Comparison of ENCODE assay signal across 15 cellular contexts in the genomic region with DNA sequence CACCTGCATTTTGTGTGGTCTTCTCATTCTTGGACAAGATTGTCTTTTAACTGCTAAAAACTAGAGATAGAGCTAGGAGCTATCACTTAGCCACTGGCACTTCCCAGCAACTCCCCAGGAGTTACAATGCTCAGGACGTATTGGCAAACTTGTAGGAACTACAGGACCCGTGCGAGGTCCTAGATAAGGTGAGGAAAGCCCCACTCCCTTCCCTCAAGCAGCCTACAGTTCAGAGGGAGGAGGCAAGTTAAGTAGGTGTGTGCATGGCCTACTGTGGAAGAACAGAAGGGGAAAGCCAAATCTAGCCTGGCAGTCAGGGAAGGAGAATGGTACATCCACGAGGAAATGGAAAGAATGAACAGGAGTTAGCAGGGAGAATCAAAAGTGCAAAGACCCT.
DNase-seq lines count a peak whose midpoint lies in the region; ATAC-seq, FAIRE-seq and TF ChIP-seq lines count a peak whose summit lies in the region.
"Had no signal": no experiment of that assay in that cellular context is flagged by ENCODE, and none has a peak within 500 bp of the region (broad histone marks: within the 10 kb centered on the region; RNA-seq: fewer than 3 reads in every experiment).

No MANE protein-coding gene starts in this region.

- intact Hi-C loops in kidney (cut with DNase I): no loop called here

- peaks cover 0 to 3% of the 10 kb centered on the region in 2 donors for H3K4me1 ChIP-seq in kidney (ENCODE audit: control insufficient read depth in 1 of 2, insufficient read depth in 1 of 2, low read depth in 1 of 2, low read length in 2 of 2)
- H3K4me1 ChIP-seq in suprapubic skin: peaks cover 28% of the 10 kb centered on the region
- H3K4me1 ChIP-seq: uterus had no signal

- H3K4me3 Mint-ChIP-seq in activated naive CD8-positive, alpha-beta T cell treated with anti-CD3 and anti-CD28 coated beads, Interleukin-2, amount 10 ng/mL, durations not matched to agents 7 days and 5 days: peak overlapping the region; percentile 65
- H3K4me3 Mint-ChIP-seq in activated naive CD8-positive, alpha-beta T cell treated with anti-CD3 and anti-CD28 coated beads for 36 hours: no peak overlapping the region

- TF ChIP-seq EP300 in suprapubic skin (IDR thresholded peaks at IDR 0.05): no peak

- TF ChIP-seq POLR2A in suprapubic skin (IDR thresholded peaks at IDR 0.05): no peak

- H3K36me3 ChIP-seq in kidney (ENCODE audit: control insufficient read depth in 1 of 2, insufficient read depth in 2 of 2, low read length in 2 of 2) (no peaks in the 10 kb centered on the region), suprapubic skin (no peaks in the 10 kb centered on the region)
- H3K36me3 ChIP-seq: cardiac muscle cell, uterus had no signal

- peaks cover 10% of the 10 kb centered on the region for H3K4me1 Mint-ChIP-seq in activated naive CD8-positive, alpha-beta T cell treated with anti-CD3 and anti-CD28 coated beads, Interleukin-2, amount 10 ng/mL, durations not matched to agents 7 days and 5 days
- peaks cover 12% of the 10 kb centered on the region for H3K4me1 Mint-ChIP-seq in activated naive CD8-positive, alpha-beta T cell treated with anti-CD3 and anti-CD28 coated beads for 36 hours

- H3K27ac ChIP-seq in RWPE1 (peak overlapping the region; percentile 71), kidney (ENCODE audit: low read depth in 2 of 2, low read length in 2 of 2) (peak overlapping the region in 1 of 2 donors; percentile 13), suprapubic skin (peak overlapping the region; percentile 68)
- H3K27ac ChIP-seq: cardiac muscle cell had no signal

- no peak overlapping the region for H3K9ac ChIP-seq in kidney (ENCODE audit: low read length in 2 of 2)

- no peaks in the 10 kb centered on the region for H3K36me3 Mint-ChIP-seq in activated naive CD8-positive, alpha-beta T cell treated with anti-CD3 and anti-CD28 coated beads, Interleukin-2, amount 10 ng/mL, durations not matched to agents 7 days and 5 days
- no peaks in the 10 kb centered on the region for H3K36me3 Mint-ChIP-seq in activated naive CD8-positive, alpha-beta T cell treated with anti-CD3 and anti-CD28 coated beads for 36 hours

- no peak for TF ChIP-seq CTCF in RWPE1 (conservative IDR thresholded peaks at IDR 0.05; ENCODE audit: low read depth)
- TF ChIP-seq CTCF in kidney (IDR thresholded peaks at IDR 0.05; ENCODE audit: borderline replicate concordance, extremely low read depth, insufficient read depth): no peak
- no peak for TF ChIP-seq CTCF in suprapubic skin (IDR thresholded peaks at IDR 0.05)

- H3K27ac Mint-ChIP-seq in activated naive CD8-positive, alpha-beta T cell treated with anti-CD3 and anti-CD28 coated beads, Interleukin-2, amount 10 ng/mL, durations not matched to agents 7 days and 5 days: no peak overlapping the region
- H3K27ac Mint-ChIP-seq in activated naive CD8-positive, alpha-beta T cell treated with anti-CD3 and anti-CD28 coated beads for 36 hours: no peak overlapping the region

- H3K9me3 ChIP-seq in kidney (ENCODE audit: control insufficient read depth in 1 of 2, low read length in 2 of 2) (no peaks in the 10 kb centered on the region), suprapubic skin (no peaks in the 10 kb centered on the region)
- H3K9me3 ChIP-seq: mucosa of descending colon, uterus had no signal

- no peaks in the 10 kb centered on the region for H3K27me3 ChIP-seq in suprapubic skin
- H3K27me3 ChIP-seq: cardiac muscle cell, uterus had no signal

- CTCF ChIA-PET in RWPE1 (lab: Yijun Ruan, JAX): interaction anchor here (0.6 kb wide), 1 partner anchor 224 kb away, joined by 3 read pairs; no protein-coding TSS in a partner anchor

- no peak for FAIRE-seq in kidney (lab: Jason Lieb, UNC)

- POLR2A ChIA-PET in activated naive CD8-positive, alpha-beta T cell treated with anti-CD3 and anti-CD28 coated beads, Interleukin-2, amount 10 ng/mL, durations not matched to agents 7 days and 5 days (lab: Charles Lee): no interaction called here
- POLR2A ChIA-PET in RWPE1 (lab: Yijun Ruan, JAX; ENCODE audit: low non-redundant PET): no interaction called here

- peak overlapping the region; percentile 20 to 52 for H3K4me3 ChIP-seq in kidney (ENCODE audit: low read length in 2 of 2)
- no peak overlapping the region for H3K4me3 ChIP-seq in suprapubic skin
- H3K4me3 ChIP-seq: cardiac muscle cell, mucosa of descending colon, uterus had no signal

- peaks cover 3% of the 10 kb centered on the region for H3K27me3 Mint-ChIP-seq in activated naive CD8-positive, alpha-beta T cell treated with anti-CD3 and anti-CD28 coated beads, Interleukin-2, amount 10 ng/mL, durations not matched to agents 7 days and 5 days
- H3K27me3 Mint-ChIP-seq in activated naive CD8-positive, alpha-beta T cell treated with anti-CD3 and anti-CD28 coated beads for 36 hours: no peaks in the 10 kb centered on the region

- WGBS in suprapubic skin: 52% methylated on average over 4 of the region's 4 CpGs

- H3K9me3 Mint-ChIP-seq in activated naive CD8-positive, alpha-beta T cell treated with anti-CD3 and anti-CD28 coated beads, Interleukin-2, amount 10 ng/mL, durations not matched to agents 7 days and 5 days: no peaks in the 10 kb centered on the region
- no peaks in the 10 kb centered on the region for H3K9me3 Mint-ChIP-seq in activated naive CD8-positive, alpha-beta T cell treated with anti-CD3 and anti-CD28 coated beads for 36 hours

- peak; percentile 22 for ATAC-seq in activated naive CD8-positive, alpha-beta T cell treated with anti-CD3 and anti-CD28 coated beads, Interleukin-2, amount 10 ng/mL, durations not matched to agents 7 days and 5 days (ENCODE audit: low read depth)
- ATAC-seq in GM19395 (IDR thresholded peaks at IDR 0.05; ENCODE audit: unreplicated experiment): no peak

- no peak for DNase-seq in activated naive CD8-positive, alpha-beta T cell treated with anti-CD3 and anti-CD28 coated beads, Interleukin-2, amount 10 ng/mL, durations not matched to agents 7 days and 5 days
- DNase-seq in activated naive CD8-positive, alpha-beta T cell treated with anti-CD3 and anti-CD28 coated beads for 36 hours: no peak
- DNase-seq in RWPE1 (ENCODE audit: low spot score) (no peak), kidney (no peak), suprapubic skin (ENCODE audit: low spot score in 2 of 2) (no peak), GF-D8 (lab: John Stamatoyannopoulos, UW) (no peak), NCI-H1048 (lab: John Stamatoyannopoulos, UW) (no peak)
- DNase-seq: activated T-cell treated with anti-CD3 and anti-CD28 coated beads for 4 hours, mucosa of descending colon, NCI-H1092, NCI-H510A, SHP77 had no signal
